ENCODE assay signal across 8 cellular contexts in genomic region chr7:70696139-70696782, GRCh38.
A peak's percentile ranks its signal among the peaks of the same experiment; 100 is the strongest.
DNase-seq lines count a peak whose midpoint lies in the region; ATAC-seq and TF ChIP-seq lines count a peak whose summit lies in the region.

No MANE protein-coding gene starts in this region.

- H3K4me3 ChIP-seq in RWPE2 (ENCODE audit: severe bottlenecking): no peak overlapping the region
- peak overlapping the region; percentile 63 to 90 for H3K4me3 ChIP-seq in gastroesophageal sphincter
- peak overlapping the region in 1 of 2 donors; percentile 90 for H3K4me3 ChIP-seq in body of pancreas

- no peak for TF ChIP-seq EP300 in gastroesophageal sphincter (IDR thresholded peaks at IDR 0.05)

- H3K27me3 ChIP-seq in RWPE2 (ENCODE audit: insufficient read depth, poor library complexity, severe bottlenecking): peaks cover 42% of the 10 kb centered on the region
- H3K27me3 ChIP-seq in gastroesophageal sphincter: no peaks in the 10 kb centered on the region
- no peaks in the 10 kb centered on the region for H3K27me3 ChIP-seq in body of pancreas

- TF ChIP-seq CTCF in RWPE2 (IDR thresholded peaks at IDR 0.05; ENCODE audit: poor library complexity, severe bottlenecking): no peak
- no peak for TF ChIP-seq CTCF in gastroesophageal sphincter (IDR thresholded peaks at IDR 0.05)
- TF ChIP-seq CTCF in body of pancreas (IDR thresholded peaks at IDR 0.05): no peak

- ATAC-seq in RWPE2 (ENCODE audit: low read depth) (peak; percentile 35; the same call in 1 of the 3 replicates), gastroesophageal sphincter (no peak), HG03139 (IDR thresholded peaks at IDR 0.05; ENCODE audit: unreplicated experiment) (no peak), body of pancreas (no peak)
- ATAC-seq in stimulated activated memory B cell treated with anti-CD40 and anti-IgM and Interleukin-4, amounts not matched to agents 10 μg/mL and 1 μg/mL and 100 μg/mL, for 72 hours: no peak

- H3K27ac Mint-ChIP-seq in stimulated activated memory B cell treated with anti-CD40 and anti-IgM and Interleukin-4, amounts not matched to agents 10 μg/mL and 1 μg/mL and 100 μg/mL, for 72 hours: no peak overlapping the region

- WGBS in gastroesophageal sphincter (ENCODE audit: low coverage in 1 of 2), 2 donors: 9 to 18% methylated on average over 10 of the region's 11 CpGs
- WGBS in body of pancreas, 2 donors: 52 to 61% methylated on average over 11 of the region's 11 CpGs

- H3K27me3 Mint-ChIP-seq in stimulated activated memory B cell treated with anti-CD40 and anti-IgM and Interleukin-4, amounts not matched to agents 10 μg/mL and 1 μg/mL and 100 μg/mL, for 72 hours: peaks cover 34% of the 10 kb centered on the region

- TF ChIP-seq POLR2A in gastroesophageal sphincter (IDR thresholded peaks at IDR 0.05): no peak
- no peak for TF ChIP-seq POLR2A in body of pancreas (IDR thresholded peaks at IDR 0.05)

- intact Hi-C loops in body of pancreas (cut with DNase I): no loop called here

- no peaks in the 10 kb centered on the region for H3K9me3 ChIP-seq in RWPE2 (ENCODE audit: severe bottlenecking)
- no peaks in the 10 kb centered on the region for H3K9me3 ChIP-seq in gastroesophageal sphincter
- no peaks in the 10 kb centered on the region for H3K9me3 ChIP-seq in body of pancreas

- DNase-seq in NCI-H2227 treated with DMSO at 0.1 percent for 48 hours (lab: John Stamatoyannopoulos, UW) (peak; percentile 24), NCI-H2227 (lab: John Stamatoyannopoulos, UW; ENCODE audit: unreplicated experiment) (no peak), RWPE2 (ENCODE audit: low spot score) (no peak), T1000 (lab: John Stamatoyannopoulos, UW) (no peak), body of pancreas (no peak)

- H3K4me1 ChIP-seq in RWPE2 (ENCODE audit: insufficient read depth, poor library complexity, severe bottlenecking) (no peaks in the 10 kb centered on the region), gastroesophageal sphincter (peaks cover 0 to 44% (median 4%) of the 10 kb centered on the region in 3 donors), body of pancreas (peaks cover 14% of the 10 kb centered on the region)

- H3K9me3 Mint-ChIP-seq in stimulated activated memory B cell treated with anti-CD40 and anti-IgM and Interleukin-4, amounts not matched to agents 10 μg/mL and 1 μg/mL and 100 μg/mL, for 72 hours: no peaks in the 10 kb centered on the region

- H3K36me3 ChIP-seq in RWPE2 (ENCODE audit: low read depth) (no peaks in the 10 kb centered on the region), gastroesophageal sphincter (no peaks in the 10 kb centered on the region), body of pancreas (replicated peaks in 1 of 2; ENCODE audit: insufficient read depth in 1 of 2, low read depth in 2 of 2) (no peaks in the 10 kb centered on the region)

- H3K4me1 Mint-ChIP-seq in stimulated activated memory B cell treated with anti-CD40 and anti-IgM and Interleukin-4, amounts not matched to agents 10 μg/mL and 1 μg/mL and 100 μg/mL, for 72 hours: peaks cover 8% of the 10 kb centered on the region

- H3K4me3 Mint-ChIP-seq in stimulated activated memory B cell treated with anti-CD40 and anti-IgM and Interleukin-4, amounts not matched to agents 10 μg/mL and 1 μg/mL and 100 μg/mL, for 72 hours: peak overlapping the region; percentile 86

- H3K36me3 Mint-ChIP-seq in stimulated activated memory B cell treated with anti-CD40 and anti-IgM and Interleukin-4, amounts not matched to agents 10 μg/mL and 1 μg/mL and 100 μg/mL, for 72 hours: no peaks in the 10 kb centered on the region

- no peak overlapping the region for H3K27ac ChIP-seq in RWPE2 (ENCODE audit: poor library complexity, severe bottlenecking)
- H3K27ac ChIP-seq in gastroesophageal sphincter: peak overlapping the region in 3 of 4 donors; percentile 24 to 90 (median 89)
- H3K27ac ChIP-seq in body of pancreas: no peak overlapping the region

Comparison
In these comparisons a context has a peak if more than half of its experiments do, and no peak if none do; other contexts are left out.
1. H3K27ac ChIP-seq: peak in gastroesophageal sphincter (3 of 4); none in RWPE2 (single experiment) and body of pancreas (0 of 4).